In genomic region chr11:10561043-10561818, GRCh38 we compare ENCODE assay signal across 25 cellular contexts. TPM values are rescaled to one million over a fixed set of nuclear protein-coding genes. Genes with fewer than 3 reads are reported as not detected.
DNase-seq lines count a peak whose midpoint lies in the region; ATAC-seq, FAIRE-seq and TF ChIP-seq lines count a peak whose summit lies in the region.
"Had no signal": no experiment of that assay in that cellular context is flagged by ENCODE, and none has a peak within 500 bp of the region (broad histone marks: within the 10 kb centered on the region; RNA-seq: fewer than 3 reads in every experiment).

No MANE protein-coding gene starts in this region.

- in situ Hi-C loops in gastrocnemius medialis (cut with MboI; ENCODE audit: low sequenced_read_pairs in 4 of 4) = no loop called here

- intact Hi-C loops in PC-9 (cut with micrococcal nuclease; ENCODE audit: unreplicated experiment) = no loop called here
- intact Hi-C loops in right cardiac atrium (cut with DNase I) = no loop called here
- intact Hi-C loops in gastrocnemius medialis (cut with DNase I; ENCODE audit: low total_unique reads) = no loop called here

- no TSS peak for BruUV-seq in PC-9 (replicated peaks; lab: Mats Ljungman, UMichigan)

- no peaks in the 10 kb centered on the region for H3K9me3 Mint-ChIP-seq in immature natural killer cell
- H3K9me3 Mint-ChIP-seq: activated CD4-positive, alpha-beta T cell treated with anti-CD3 and anti-CD28 coated beads, Interleukin-2, amount 10 ng/mL, durations not matched to agents 24 days and 14 days; activated T-helper 1 cell treated with anti-CD3 and anti-CD28 coated beads, Interleukin-12 subunit alpha, Interleukin-12 subunit beta, Interleukin-2, Interleukin-4 antibody, amounts not matched to agents 30 ng/mL and 10 ng/mL and 1 ng/mL, durations not matched to agents 14 hours and 24 hours and 36 hours; HFFc6; nephron progenitor cell; stimulated activated memory B cell treated with anti-CD40 and anti-IgM and Interleukin-4, amounts not matched to agents 10 μg/mL and 1 μg/mL and 100 μg/mL, for 72 hours had no signal

- H3K9me2 ChIP-seq in PC-9 (ENCODE audit: insufficient read depth) = no peaks in the 10 kb centered on the region

- TF ChIP-seq POLR2A in GM12892 (IDR thresholded peaks at IDR 0.05; ENCODE audit: low read depth, low read length) (no peak), gastrocnemius medialis (IDR thresholded peaks at IDR 0.05) (no peak)

- H3K36me3 ChIP-seq in PC-9 (ENCODE audit: low read depth) (no peaks in the 10 kb centered on the region), gastrocnemius medialis (no peaks in the 10 kb centered on the region)

- H3K27ac Mint-ChIP-seq in immature natural killer cell = peak overlapping the region in 1 of 6 donors; percentile 7
- H3K27ac Mint-ChIP-seq: activated CD4-positive, alpha-beta T cell treated with anti-CD3 and anti-CD28 coated beads, Interleukin-2, amount 10 ng/mL, durations not matched to agents 24 days and 14 days; activated naive CD8-positive, alpha-beta T cell; activated T-helper 1 cell treated with anti-CD3 and anti-CD28 coated beads, Interleukin-12 subunit alpha, Interleukin-12 subunit beta, Interleukin-2, Interleukin-4 antibody, amounts not matched to agents 30 ng/mL and 10 ng/mL and 1 ng/mL, durations not matched to agents 14 hours and 24 hours and 36 hours; HFFc6; nephron progenitor cell; T-helper 17 cell had no signal

- H3F3A ChIP-seq in PC-9 (ENCODE audit: insufficient read depth, low read depth) = peaks cover 10% of the 10 kb centered on the region; the same call in 1 of the 2 replicates

- no peak for DNase-seq in GM12892 (ENCODE audit: insufficient read length)
- DNase-seq in PC-9 = peak; percentile 7 to 89
- DNase-seq in right cardiac atrium = no peak
- DNase-seq in gastrocnemius medialis = peak; percentile 57 to 64
- no peak for DNase-seq in SIG-M5 treated with dmso at 0.1 percent for 504 hours (lab: John Stamatoyannopoulos, UW; ENCODE audit: unreplicated experiment)
- DNase-seq in GM19239 (ENCODE audit: insufficient read length, low spot score) = no peak
- DNase-seq in immature natural killer cell = no peak
- DNase-seq: activated CD4-positive, alpha-beta T cell treated with anti-CD3 and anti-CD28 coated beads, Interleukin-2, amount 10 ng/mL, durations not matched to agents 24 days and 14 days; cerebellar nuclear complex; DND-41; foreskin melanocyte; HFFc6; left cardiac atrium; NCI-H1092; NCI-H2029; NCI-H226; nephron progenitor cell; T-helper 17 cell; testis had no signal

- FAIRE-seq in GM12892 (lab: Jason Lieb, UNC) = peak; percentile 44
- FAIRE-seq in GM19239 (lab: Jason Lieb, UNC) = no peak
- FAIRE-seq: astrocyte had no signal

- H3K27me3 ChIP-seq in PC-9 (ENCODE audit: insufficient read depth, low read depth) = no peaks in the 10 kb centered on the region
- H3K27me3 ChIP-seq in right cardiac atrium (ENCODE audit: control insufficient read depth, insufficient read depth) = no peaks in the 10 kb centered on the region
- no peaks in the 10 kb centered on the region for H3K27me3 ChIP-seq in gastrocnemius medialis
- H3K27me3 ChIP-seq: testis had no signal

- H3K4me1 Mint-ChIP-seq in immature natural killer cell = no peaks in the 10 kb centered on the region
- H3K4me1 Mint-ChIP-seq: activated CD4-positive, alpha-beta T cell treated with anti-CD3 and anti-CD28 coated beads, Interleukin-2, amount 10 ng/mL, durations not matched to agents 24 days and 14 days; nephron progenitor cell had no signal

- no peaks in the 10 kb centered on the region for H4K20me1 ChIP-seq in PC-9 (ENCODE audit: insufficient read depth)

- H2AFZ ChIP-seq in PC-9 = no peak overlapping the region
- H2AFZ ChIP-seq: parathyroid adenoma had no signal

- peak overlapping the region; percentile 76 for H3K27ac ChIP-seq in PC-9
- H3K27ac ChIP-seq in right cardiac atrium (ENCODE audit: low read length) = no peak overlapping the region
- peak overlapping the region; percentile 59 to 83 (median 62) for H3K27ac ChIP-seq in gastrocnemius medialis
- H3K27ac ChIP-seq: parathyroid adenoma, testis had no signal

- H3K9me3 ChIP-seq in PC-9 (ENCODE audit: insufficient read depth, low read depth) (no peaks in the 10 kb centered on the region), right cardiac atrium (ENCODE audit: control insufficient read depth, low read length) (no peaks in the 10 kb centered on the region), gastrocnemius medialis (no peaks in the 10 kb centered on the region)
- H3K9me3 ChIP-seq: testis had no signal

- TF ChIP-seq CTCF in PC-9 (conservative IDR thresholded peaks at IDR 0.05) (no peak), gastrocnemius medialis (IDR thresholded peaks at IDR 0.05 in 4 of 5, conservative IDR thresholded peaks at IDR 0.05 in 1 of 5) (no peak)

- H3K4me3 Mint-ChIP-seq in immature natural killer cell = no peak overlapping the region
- H3K4me3 Mint-ChIP-seq: activated CD4-positive, alpha-beta T cell treated with anti-CD3 and anti-CD28 coated beads, Interleukin-2, amount 10 ng/mL, durations not matched to agents 24 days and 14 days; activated naive CD8-positive, alpha-beta T cell; activated T-helper 1 cell treated with anti-CD3 and anti-CD28 coated beads, Interleukin-12 subunit alpha, Interleukin-12 subunit beta, Interleukin-2, Interleukin-4 antibody, amounts not matched to agents 30 ng/mL and 10 ng/mL and 1 ng/mL, durations not matched to agents 14 hours and 24 hours and 36 hours; HFFc6; nephron progenitor cell; stimulated activated memory B cell treated with anti-CD40 and anti-IgM and Interleukin-4, amounts not matched to agents 10 μg/mL and 1 μg/mL and 100 μg/mL, for 72 hours; T-helper 17 cell had no signal

- peaks cover 27% of the 10 kb centered on the region for H3K4me1 ChIP-seq in PC-9 (replicated peaks; ENCODE audit: insufficient read depth)
- H3K4me1 ChIP-seq in right cardiac atrium (ENCODE audit: control insufficient read depth, insufficient read depth, low read length) = no peaks in the 10 kb centered on the region
- peaks cover 0 to 15% of the 10 kb centered on the region in 2 donors for H3K4me1 ChIP-seq in gastrocnemius medialis
- H3K4me1 ChIP-seq: parathyroid adenoma, testis had no signal

- ATAC-seq in right cardiac atrium (peak; percentile 37 to 54), gastrocnemius medialis (peak; percentile 99)
- ATAC-seq: stimulated activated memory B cell treated with anti-CD40 and anti-IgM and Interleukin-4, amounts not matched to agents 10 μg/mL and 1 μg/mL and 100 μg/mL, for 72 hours; T-helper 17 cell had no signal

- H3K79me2 ChIP-seq in PC-9 (ENCODE audit: low read depth) = no peaks in the 10 kb centered on the region
- H3K79me2 ChIP-seq: parathyroid adenoma had no signal

- CTCF ChIA-PET in PC-9 (lab: Charles Lee) = interaction anchor here (0.6 kb wide), 1 partner anchor 74 kb away, joined by 4 read pairs; no protein-coding TSS in a partner anchor

- peak overlapping the region; percentile 40 for H3K4me2 ChIP-seq in PC-9

- H3K27me3 Mint-ChIP-seq in immature natural killer cell (ENCODE audit: low read depth in 3 of 3) = peaks cover 0 to 15% (median 3%) of the 10 kb centered on the region in 3 donors
- H3K27me3 Mint-ChIP-seq: stimulated activated memory B cell treated with anti-CD40 and anti-IgM and Interleukin-4, amounts not matched to agents 10 μg/mL and 1 μg/mL and 100 μg/mL, for 72 hours had no signal

- no peak overlapping the region for H3K4me3 ChIP-seq in PC-9
- H3K4me3 ChIP-seq in right cardiac atrium (ENCODE audit: low read length) = no peak overlapping the region
- no peak overlapping the region for H3K4me3 ChIP-seq in gastrocnemius medialis
- H3K4me3 ChIP-seq: testis had no signal

- no peaks in the 10 kb centered on the region for H3K36me3 Mint-ChIP-seq in immature natural killer cell
- H3K36me3 Mint-ChIP-seq: activated naive CD8-positive, alpha-beta T cell had no signal

- 56% methylated on average over 3 of the region's 3 CpGs for WGBS in right cardiac atrium

- POLR2A ChIA-PET in PC-9 (lab: Charles Lee; ENCODE audit: unreplicated experiment) = no interaction called here

RNA-seq across cellular contexts. Expression of gene LYVE1, which starts 7.2 kb away (rescaled TPM):
- not detected for polyA plus RNA-seq in GM12892 (2012; ENCODE audit: missing spikeins)
- not detected in 2 replicates for total RNA-seq in PC-9 (2021)
- total RNA-seq in right cardiac atrium = 100 to 1,000 TPM in 1 of 4 donors, 10 to 100 TPM in 3; 69.8 to 114 (median 92.8) TPM
- 12.6 TPM for polyA plus RNA-seq in right cardiac atrium
- total RNA-seq in gastrocnemius medialis = 10 to 100 TPM; 12.1 to 30.2 (median 19.2) TPM
- not detected for polyA plus RNA-seq in immature natural killer cell
- total RNA-seq: activated CD4-positive, alpha-beta T cell treated with anti-CD3 and anti-CD28 coated beads, Interleukin-2, amount 10 ng/mL, durations not matched to agents 24 days and 14 days; activated T-helper 1 cell treated with anti-CD3 and anti-CD28 coated beads, Interleukin-12 subunit alpha, Interleukin-12 subunit beta, Interleukin-2, Interleukin-4 antibody, amounts not matched to agents 30 ng/mL and 10 ng/mL and 1 ng/mL, durations not matched to agents 14 hours and 24 hours and 36 hours; HT1080; T-helper 17 cell had no signal

RNA-seq across cellular contexts. Expression of gene RNF141, which starts 20.2 kb away (rescaled TPM):
- 16.7 TPM for polyA plus RNA-seq in GM12892 (2012; ENCODE audit: missing spikeins)
- total RNA-seq in PC-9 (2021) (33.7 and 36.8 TPM in 2 replicates), right cardiac atrium (10 to 100 TPM; 37.7 to 49.8 (median 41.4) TPM), gastrocnemius medialis (10 to 100 TPM; 16.8 to 38.2 (median 19.0) TPM)
- polyA plus RNA-seq in right cardiac atrium (14.1 TPM), immature natural killer cell (10 to 100 TPM; 12.0 to 16.8 (median 13.0) TPM)

Comparison
In these comparisons a context has a peak if more than half of its experiments do, and no peak if none do; other contexts are left out.
1. DNase-seq: peak in PC-9 (2 of 2) and gastrocnemius medialis (2 of 2); none in GM12892 (single experiment), right cardiac atrium (0 of 3), SIG-M5 treated with dmso at 0.1 percent for 504 hours (single experiment), GM19239 (single experiment) and immature natural killer cell (0 of 3).
2. RNA of gene LYVE1, which starts 7.2 kb away (total RNA-seq): 69.8 to 114 TPM in right cardiac atrium and 12.1 to 30.2 TPM in gastrocnemius medialis; not detected in PC-9; every median in the first group is over 10 times any median in the second.